ENCODE assay signal across 1 cellular context in genomic region chr6:48476257-48476656, GRCh38.
TF ChIP-seq lines count a peak whose summit lies in the region.

No MANE protein-coding gene starts in this region.

TF ChIP-seq in GM23338, 12 proteins besides CTCF, POLR2A, EP300 and RAD21 (continued from another document):
- TF ChIP-seq ZNF462 (CRISPR knock-in tag; IDR thresholded peaks at IDR 0.05) (no peak), ETS1 (IDR thresholded peaks at IDR 0.05) (no peak)
TF ChIP-seq in GM23338: peak in this region for 0.
